Comparison of ENCODE assay signal across 1 cellular context in the genomic region with DNA sequence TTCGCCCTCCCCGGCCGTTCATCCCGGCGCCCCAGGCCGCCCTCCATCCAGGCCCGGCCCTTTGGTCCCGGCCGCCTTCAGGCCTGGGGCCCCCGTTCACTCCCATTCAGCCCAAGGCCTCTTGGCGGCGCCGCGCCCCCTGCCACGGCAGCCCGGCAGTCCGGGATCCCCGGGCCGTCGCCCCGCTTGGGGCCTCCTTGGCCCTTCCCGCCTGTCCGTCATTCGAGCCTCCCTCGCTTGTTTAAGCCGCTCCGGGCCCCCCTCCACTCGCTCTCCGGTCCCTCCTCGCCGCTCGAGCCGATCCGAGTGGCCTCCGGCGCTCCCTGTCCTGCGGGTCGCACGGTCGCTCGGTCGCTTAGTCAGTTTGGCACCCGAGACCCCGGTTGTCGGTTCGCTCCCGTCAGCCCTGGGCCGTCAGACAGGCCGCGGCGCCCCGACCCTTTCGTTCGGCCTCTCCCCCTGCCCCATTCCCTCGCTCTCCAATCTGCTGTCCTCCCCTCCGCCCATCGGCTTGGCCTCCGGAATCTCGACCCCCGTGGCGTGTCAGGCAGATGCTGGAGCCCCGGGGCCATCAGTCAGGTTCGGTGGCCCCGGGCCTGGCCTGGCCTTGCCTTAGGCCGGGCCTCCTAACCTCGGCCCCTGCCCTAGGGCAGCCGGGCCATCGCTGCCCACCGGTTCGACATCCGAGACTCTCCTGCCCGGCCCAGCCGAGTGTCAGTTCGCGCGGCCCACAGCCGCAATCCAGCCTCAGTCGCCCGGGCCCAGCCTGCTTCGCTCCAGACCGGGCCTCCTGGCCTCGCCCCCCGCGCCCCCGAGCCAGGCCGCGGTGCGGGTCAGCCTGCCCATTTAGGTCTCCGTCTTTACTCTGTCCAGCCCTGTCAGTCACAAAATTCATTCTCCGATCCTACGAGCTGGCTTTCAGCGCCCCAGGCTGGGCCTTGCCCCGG.
TF ChIP-seq lines count a peak whose summit lies in the region.

No MANE protein-coding gene starts in this region.

TF ChIP-seq in K562, 482 proteins besides CTCF, POLR2A, EP300 and RAD21 (continued from another document):
- TF ChIP-seq RAD51 (IDR thresholded peaks at IDR 0.05; ENCODE audit: borderline replicate concordance, low read depth) (no peak), HCFC1 (IDR thresholded peaks at IDR 0.05; ENCODE audit: low read depth, low read length) (peak; percentile 12), KLF16 (IDR thresholded peaks at IDR 0.05) (no peak), ZNF282 (CRISPR knock-in tag; IDR thresholded peaks at IDR 0.05) (no peak), NR2F6 (CRISPR knock-in tag; IDR thresholded peaks at IDR 0.05) (no peak), HMGN3 (IDR thresholded peaks at IDR 0.05; ENCODE audit: borderline replicate concordance, extremely low read depth, insufficient read length, low read depth, low read length) (peak; percentile 85), L3MBTL2 (IDR thresholded peaks at IDR 0.05) (0 out of 2 replicates have a peak, but pooled peaks have one; percentile 27), CHD4 (IDR thresholded peaks at IDR 0.05; ENCODE audit: insufficient read depth, insufficient replicate concordance, low read depth, low read length, poor library complexity, severe bottlenecking) (peak; percentile 39), ZNF668 (CRISPR knock-in tag; IDR thresholded peaks at IDR 0.05) (no peak), POLR2G (IDR thresholded peaks at IDR 0.05; ENCODE audit: low read depth, low read length) (peak; percentile 87), ZNF311 (CRISPR knock-in tag; IDR thresholded peaks at IDR 0.05) (no peak), POLR2B (IDR thresholded peaks at IDR 0.05; ENCODE audit: low read depth, partially characterized antibody) (peak; percentile 13), RBBP5 (IDR thresholded peaks at IDR 0.05; ENCODE audit: borderline replicate concordance, insufficient read depth, low read length, poor library complexity, severe bottlenecking) (peak; percentile 76), ETV5 (CRISPR knock-in tag; IDR thresholded peaks at IDR 0.05; ENCODE audit: low read depth) (0 out of 2 replicates have a peak, but pooled peaks have one; percentile 10), TEAD1 (CRISPR knock-in tag; IDR thresholded peaks at IDR 0.05) (0 out of 4 replicates have a peak, but pooled peaks of 1 of the 2 experiments have one; percentile 7), JUND (IDR thresholded peaks at IDR 0.05; ENCODE audit: borderline replicate concordance, low read depth, low read length) (0 out of 2 replicates have a peak, but pooled peaks have one; percentile 3), JUND (tag; IDR thresholded peaks at IDR 0.05; ENCODE audit: borderline replicate concordance, low read depth, low read length) (no peak; the same call in 2 of the 3 replicates), SAP30 (IDR thresholded peaks at IDR 0.05; ENCODE audit: borderline replicate concordance, insufficient read depth, low read depth, low read length, poor library complexity, severe bottlenecking) (peak; percentile 72), NFRKB (IDR thresholded peaks at IDR 0.05; ENCODE audit: low read depth) (peak; percentile 19; the same call in 1 of the 2 replicates), ZNF57 (CRISPR knock-in tag; IDR thresholded peaks at IDR 0.05) (no peak)
- TF ChIP-seq, protein P1, sequence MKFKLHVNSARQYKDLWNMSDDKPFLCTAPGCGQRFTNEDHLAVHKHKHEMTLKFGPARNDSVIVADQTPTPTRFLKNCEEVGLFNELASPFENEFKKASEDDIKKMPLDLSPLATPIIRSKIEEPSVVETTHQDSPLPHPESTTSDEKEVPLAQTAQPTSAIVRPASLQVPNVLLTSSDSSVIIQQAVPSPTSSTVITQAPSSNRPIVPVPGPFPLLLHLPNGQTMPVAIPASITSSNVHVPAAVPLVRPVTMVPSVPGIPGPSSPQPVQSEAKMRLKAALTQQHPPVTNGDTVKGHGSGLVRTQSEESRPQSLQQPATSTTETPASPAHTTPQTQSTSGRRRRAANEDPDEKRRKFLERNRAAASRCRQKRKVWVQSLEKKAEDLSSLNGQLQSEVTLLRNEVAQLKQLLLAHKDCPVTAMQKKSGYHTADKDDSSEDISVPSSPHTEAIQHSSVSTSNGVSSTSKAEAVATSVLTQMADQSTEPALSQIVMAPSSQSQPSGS (CRISPR knock-in tag; IDR thresholded peaks at IDR 0.05), result peak; percentile 72
- TF ChIP-seq, protein P2, sequence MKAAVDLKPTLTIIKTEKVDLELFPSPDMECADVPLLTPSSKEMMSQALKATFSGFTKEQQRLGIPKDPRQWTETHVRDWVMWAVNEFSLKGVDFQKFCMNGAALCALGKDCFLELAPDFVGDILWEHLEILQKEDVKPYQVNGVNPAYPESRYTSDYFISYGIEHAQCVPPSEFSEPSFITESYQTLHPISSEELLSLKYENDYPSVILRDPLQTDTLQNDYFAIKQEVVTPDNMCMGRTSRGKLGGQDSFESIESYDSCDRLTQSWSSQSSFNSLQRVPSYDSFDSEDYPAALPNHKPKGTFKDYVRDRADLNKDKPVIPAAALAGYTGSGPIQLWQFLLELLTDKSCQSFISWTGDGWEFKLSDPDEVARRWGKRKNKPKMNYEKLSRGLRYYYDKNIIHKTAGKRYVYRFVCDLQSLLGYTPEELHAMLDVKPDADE (conservative IDR thresholded peaks at IDR 0.05; ENCODE audit: control insufficient read depth, low read depth, low read length), result peak; percentile 54
- TF ChIP-seq, protein P3, sequence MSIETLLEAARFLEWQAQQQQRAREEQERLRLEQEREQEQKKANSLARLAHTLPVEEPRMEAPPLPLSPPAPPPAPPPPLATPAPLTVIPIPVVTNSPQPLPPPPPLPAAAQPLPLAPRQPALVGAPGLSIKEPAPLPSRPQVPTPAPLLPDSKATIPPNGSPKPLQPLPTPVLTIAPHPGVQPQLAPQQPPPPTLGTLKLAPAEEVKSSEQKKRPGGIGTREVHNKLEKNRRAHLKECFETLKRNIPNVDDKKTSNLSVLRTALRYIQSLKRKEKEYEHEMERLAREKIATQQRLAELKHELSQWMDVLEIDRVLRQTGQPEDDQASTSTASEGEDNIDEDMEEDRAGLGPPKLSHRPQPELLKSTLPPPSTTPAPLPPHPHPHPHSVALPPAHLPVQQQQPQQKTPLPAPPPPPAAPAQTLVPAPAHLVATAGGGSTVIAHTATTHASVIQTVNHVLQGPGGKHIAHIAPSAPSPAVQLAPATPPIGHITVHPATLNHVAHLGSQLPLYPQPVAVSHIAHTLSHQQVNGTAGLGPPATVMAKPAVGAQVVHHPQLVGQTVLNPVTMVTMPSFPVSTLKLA (conservative IDR thresholded peaks at IDR 0.05), result peak in 1 of 2 experiments; percentile 6; a peak in 1 of 4 replicates
- TF ChIP-seq, protein P4, sequence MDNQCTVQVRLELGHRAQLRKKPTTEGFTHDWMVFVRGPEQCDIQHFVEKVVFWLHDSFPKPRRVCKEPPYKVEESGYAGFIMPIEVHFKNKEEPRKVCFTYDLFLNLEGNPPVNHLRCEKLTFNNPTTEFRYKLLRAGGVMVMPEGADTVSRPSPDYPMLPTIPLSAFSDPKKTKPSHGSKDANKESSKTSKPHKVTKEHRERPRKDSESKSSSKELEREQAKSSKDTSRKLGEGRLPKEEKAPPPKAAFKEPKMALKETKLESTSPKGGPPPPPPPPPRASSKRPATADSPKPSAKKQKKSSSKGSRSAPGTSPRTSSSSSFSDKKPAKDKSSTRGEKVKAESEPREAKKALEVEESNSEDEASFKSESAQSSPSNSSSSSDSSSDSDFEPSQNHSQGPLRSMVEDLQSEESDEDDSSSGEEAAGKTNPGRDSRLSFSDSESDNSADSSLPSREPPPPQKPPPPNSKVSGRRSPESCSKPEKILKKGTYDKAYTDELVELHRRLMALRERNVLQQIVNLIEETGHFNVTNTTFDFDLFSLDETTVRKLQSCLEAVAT (IDR thresholded peaks at IDR 0.05), result peak; percentile 6 to 49; a peak in 2 of 4 replicates
- TF ChIP-seq, protein P5, sequence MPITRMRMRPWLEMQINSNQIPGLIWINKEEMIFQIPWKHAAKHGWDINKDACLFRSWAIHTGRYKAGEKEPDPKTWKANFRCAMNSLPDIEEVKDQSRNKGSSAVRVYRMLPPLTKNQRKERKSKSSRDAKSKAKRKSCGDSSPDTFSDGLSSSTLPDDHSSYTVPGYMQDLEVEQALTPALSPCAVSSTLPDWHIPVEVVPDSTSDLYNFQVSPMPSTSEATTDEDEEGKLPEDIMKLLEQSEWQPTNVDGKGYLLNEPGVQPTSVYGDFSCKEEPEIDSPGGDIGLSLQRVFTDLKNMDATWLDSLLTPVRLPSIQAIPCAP (CRISPR knock-in tag; IDR thresholded peaks at IDR 0.05; ENCODE audit: borderline replicate concordance), result 0 out of 2 replicates have a peak, but pooled peaks have one; percentile 5
- TF ChIP-seq, protein P6, sequence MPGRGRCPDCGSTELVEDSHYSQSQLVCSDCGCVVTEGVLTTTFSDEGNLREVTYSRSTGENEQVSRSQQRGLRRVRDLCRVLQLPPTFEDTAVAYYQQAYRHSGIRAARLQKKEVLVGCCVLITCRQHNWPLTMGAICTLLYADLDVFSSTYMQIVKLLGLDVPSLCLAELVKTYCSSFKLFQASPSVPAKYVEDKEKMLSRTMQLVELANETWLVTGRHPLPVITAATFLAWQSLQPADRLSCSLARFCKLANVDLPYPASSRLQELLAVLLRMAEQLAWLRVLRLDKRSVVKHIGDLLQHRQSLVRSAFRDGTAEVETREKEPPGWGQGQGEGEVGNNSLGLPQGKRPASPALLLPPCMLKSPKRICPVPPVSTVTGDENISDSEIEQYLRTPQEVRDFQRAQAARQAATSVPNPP (IDR thresholded peaks at IDR 0.05; ENCODE audit: borderline replicate concordance, insufficient read depth, insufficient read length), result no peak
- TF ChIP-seq, protein P7, sequence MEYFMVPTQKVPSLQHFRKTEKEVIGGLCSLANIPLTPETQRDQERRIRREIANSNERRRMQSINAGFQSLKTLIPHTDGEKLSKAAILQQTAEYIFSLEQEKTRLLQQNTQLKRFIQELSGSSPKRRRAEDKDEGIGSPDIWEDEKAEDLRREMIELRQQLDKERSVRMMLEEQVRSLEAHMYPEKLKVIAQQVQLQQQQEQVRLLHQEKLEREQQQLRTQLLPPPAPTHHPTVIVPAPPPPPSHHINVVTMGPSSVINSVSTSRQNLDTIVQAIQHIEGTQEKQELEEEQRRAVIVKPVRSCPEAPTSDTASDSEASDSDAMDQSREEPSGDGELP (CRISPR knock-in tag; IDR thresholded peaks at IDR 0.05; ENCODE audit: borderline replicate concordance), result no peak; the same call in 1 of the 2 replicates
TF ChIP-seq in K562: peak in this region for 89.
